In the genomic region with DNA sequence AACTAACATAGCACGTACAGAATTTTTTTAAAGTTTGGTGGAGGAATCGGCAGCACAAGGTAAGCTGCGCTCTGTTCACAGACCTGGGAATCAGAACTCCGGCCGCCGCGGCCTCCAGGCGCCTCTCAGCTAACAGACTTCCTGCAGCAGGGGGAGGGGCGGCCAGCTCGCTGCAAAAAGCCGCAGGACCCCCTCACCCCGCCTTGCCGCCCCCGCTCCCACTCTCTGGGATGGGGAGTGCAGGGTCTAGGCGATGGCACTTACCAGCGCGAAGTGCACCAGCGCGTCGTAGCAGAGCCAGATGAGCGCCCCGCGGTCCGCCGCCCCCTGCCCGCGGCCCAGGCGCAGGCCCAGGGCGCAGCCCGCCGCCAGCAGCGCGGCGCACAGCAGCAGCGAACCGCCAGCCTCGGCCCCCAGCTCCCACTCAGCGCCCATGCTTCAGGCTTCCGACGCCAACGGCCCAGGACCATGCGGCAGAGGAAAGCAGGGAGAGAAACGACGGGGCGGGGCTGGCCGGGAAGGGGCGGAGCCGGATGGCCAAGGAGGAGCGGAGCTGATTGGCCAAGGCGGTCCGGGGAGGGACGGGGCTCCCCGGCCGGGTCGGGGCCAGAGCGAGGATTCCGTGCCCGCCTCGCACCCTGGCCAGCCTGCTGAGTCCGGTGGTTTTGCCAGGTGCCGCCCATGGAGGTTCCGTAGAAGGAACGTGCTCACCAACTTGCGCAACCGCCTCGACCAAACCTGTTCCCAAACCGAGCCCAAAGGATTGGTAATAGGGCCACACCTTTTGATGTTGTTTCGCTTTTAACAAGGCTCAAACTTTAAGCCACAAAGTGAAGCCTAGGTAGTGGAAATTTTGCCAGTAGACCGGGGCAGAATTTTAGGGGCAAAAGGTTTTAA, we compare ENCODE assay signal across 8 cellular contexts. TPM values are rescaled to one million over a fixed set of nuclear protein-coding genes. Genes with fewer than 3 reads are reported as not detected.
A peak's percentile ranks its signal among the peaks of the same experiment; 100 is the strongest.
DNase-seq lines count a peak whose midpoint lies in the region; TF ChIP-seq lines count a peak whose summit lies in the region.

EBPL (minus strand) TSS at position 497 of the 897 bp plus-strand sequence; CDS start at position 435, 62 bp downstream.

- H3K4me3 ChIP-seq in HAP-1 = peak within 1 kb of the TSS; percentile 54
- H3K4me3 ChIP-seq in MM.1S (ENCODE audit: low read length) = peak within 1 kb of the TSS; percentile 66

- no peaks in the 10 kb centered on the region for H4K20me1 ChIP-seq in MM.1S (ENCODE audit: insufficient read depth, low read length)

- H3K27ac Mint-ChIP-seq in activated naive CD4-positive, alpha-beta T cell treated with anti-CD3 and anti-CD28 coated beads for 36 hours = peak within 1 kb of the TSS; percentile 80

- H3K27me3 Mint-ChIP-seq in activated naive CD4-positive, alpha-beta T cell treated with anti-CD3 and anti-CD28 coated beads for 36 hours (ENCODE audit: low read depth) = no peaks in the 10 kb centered on the region

- peaks cover 18% of the 10 kb centered on the region for H3K36me3 Mint-ChIP-seq in activated naive CD4-positive, alpha-beta T cell treated with anti-CD3 and anti-CD28 coated beads for 36 hours (ENCODE audit: low read depth)

- CTCF ChIA-PET in activated naive CD4-positive, alpha-beta T cell treated with anti-CD3 and anti-CD28 coated beads for 36 hours (lab: Charles Lee) = interaction anchor here (0.9 to 1.8 kb wide), 5 partner anchors 14 to 245 kb away, joined by 3 to 8 read pairs (median 4); partner anchors contain the start of genes KPNA3 and SPRYD7

- peaks cover 35% of the 10 kb centered on the region for H3K4me1 Mint-ChIP-seq in activated naive CD4-positive, alpha-beta T cell treated with anti-CD3 and anti-CD28 coated beads for 36 hours (ENCODE audit: low read depth)

- no peaks in the 10 kb centered on the region for H3K9me3 ChIP-seq in HAP-1
- H3K9me3 ChIP-seq in MM.1S (replicated peaks; ENCODE audit: insufficient read depth, low read length) = no peaks in the 10 kb centered on the region

- peak within 1 kb of the TSS; percentile 56 for H2AFZ ChIP-seq in MM.1S (ENCODE audit: low read length)

- TF ChIP-seq CTCF in MM.1S (IDR thresholded peaks at IDR 0.05; ENCODE audit: low read length) = no peak

- H3K4me3 Mint-ChIP-seq in activated naive CD4-positive, alpha-beta T cell treated with anti-CD3 and anti-CD28 coated beads for 36 hours = peak within 1 kb of the TSS; percentile 86

- DNase-seq in GF-D8 (lab: John Stamatoyannopoulos, UW) (peak; percentile 75), HAP-1 (ENCODE audit: low spot score in 2 of 2) (peak; percentile 83 to 98), MM.1S (peak; percentile 75), SK-N-DZ (ENCODE audit: low spot score) (peak; percentile 92), germinal center (ENCODE audit: low spot score) (peak; percentile 93), non-pigmented ciliary epithelial cell (ENCODE audit: low read depth) (peak; percentile 42), substantia nigra (lab: John Stamatoyannopoulos, UW) (peak in 48 of 49 donors; percentile 25 to 96 (median 69))
- DNase-seq in activated naive CD4-positive, alpha-beta T cell treated with anti-CD3 and anti-CD28 coated beads for 36 hours = peak; percentile 94

- in situ Hi-C loops in HAP-1 (cut with MboI; ENCODE audit: low sequenced_read_pairs) = no loop called here

- H3K4me1 ChIP-seq in HAP-1 (peaks cover 13% of the 10 kb centered on the region), MM.1S (ENCODE audit: low read length) (no peaks in the 10 kb centered on the region)

- H3K4me2 ChIP-seq in MM.1S (ENCODE audit: low read depth, low read length) = peak within 1 kb of the TSS; percentile 43

- no peaks in the 10 kb centered on the region for H3K9me3 Mint-ChIP-seq in activated naive CD4-positive, alpha-beta T cell treated with anti-CD3 and anti-CD28 coated beads for 36 hours

- peaks cover 19% of the 10 kb centered on the region for H3K79me2 ChIP-seq in MM.1S (ENCODE audit: low read length)

- peak within 1 kb of the TSS; percentile 50; the same call in 1 of the 2 replicates for H3K9ac ChIP-seq in MM.1S (ENCODE audit: low read length)

- H3K27ac ChIP-seq in MM.1S (ENCODE audit: low read length) (no peak within 1 kb of the TSS; the same call in 1 of the 2 replicates), substantia nigra (ENCODE audit: low read depth, low read length, poor library complexity, severe bottlenecking) (peak within 1 kb of the TSS; percentile 68)

- no peaks in the 10 kb centered on the region for H3F3A ChIP-seq in MM.1S (ENCODE audit: insufficient read depth, low read length)

- peaks cover 29% of the 10 kb centered on the region for H3K36me3 ChIP-seq in HAP-1 (replicated peaks)
- H3K36me3 ChIP-seq in MM.1S (replicated peaks; ENCODE audit: insufficient read depth, low read length) = no peaks in the 10 kb centered on the region

- intact Hi-C loops in activated naive CD4-positive, alpha-beta T cell treated with anti-CD3 and anti-CD28 coated beads for 36 hours (cut with micrococcal nuclease) = loop anchor here (1.0 to 5.0 kb wide), 6 partner anchors 8 to 444 kb away; partner anchors contain the start of genes CAB39L, CDADC1, PHF11 and SETDB2

- H3K27me3 ChIP-seq in HAP-1 (ENCODE audit: low read depth) (no peaks in the 10 kb centered on the region), MM.1S (replicated peaks; ENCODE audit: insufficient read depth, low read length) (no peaks in the 10 kb centered on the region)

- H3K9me2 ChIP-seq in MM.1S (replicated peaks; ENCODE audit: insufficient read depth, low read length) = no peaks in the 10 kb centered on the region

RNA-seq across cellular contexts. Expression of gene EBPL, which starts in this region (rescaled TPM):
- polyA plus RNA-seq in SK-N-DZ (2014; cell fraction: cytosol; rRNA removed) = 145 and 153 TPM in 2 replicates
- polyA plus RNA-seq in SK-N-DZ (2014; cell fraction: nucleus; rRNA removed) = 84.5 and 84.6 TPM in 2 replicates
- 10 to 100 TPM; 46.8 to 49.3 TPM for total RNA-seq in activated naive CD4-positive, alpha-beta T cell treated with anti-CD3 and anti-CD28 coated beads for 36 hours

Comparison
In these comparisons a context has a peak if more than half of its experiments do, and no peak if none do; other contexts are left out.
1. DNase-seq: peak in every context shown above with its lines; median percentile 94 in activated naive CD4-positive, alpha-beta T cell treated with anti-CD3 and anti-CD28 coated beads for 36 hours; 93 in germinal center; 92 in SK-N-DZ; 90 in HAP-1; 75 in GF-D8; 75 in MM.1S; 69 in substantia nigra; 42 in non-pigmented ciliary epithelial cell.